ENCODE assay signal across 1 cellular context in genomic region chr1:28518745-28519341, GRCh38.
TF ChIP-seq lines count a peak whose summit lies in the region.

No MANE protein-coding gene starts in this region.

TF ChIP-seq in K562, 482 proteins besides CTCF, POLR2A, EP300 and RAD21 (continued from another document and continues in another):
- peak; percentile 93 for TF ChIP-seq MGA (IDR thresholded peaks at IDR 0.05)
- peak; percentile 52; the same call in 1 of the 2 replicates for TF ChIP-seq SMARCE1 (IDR thresholded peaks at IDR 0.05)
- no peak for TF ChIP-seq PHF21A (IDR thresholded peaks at IDR 0.05; ENCODE audit: borderline replicate concordance, low read depth)
- no peak for TF ChIP-seq FOXM1 (IDR thresholded peaks at IDR 0.05; ENCODE audit: low read depth)
- peak; percentile 83; the same call in 1 of the 2 replicates for TF ChIP-seq FOXM1 (CRISPR knock-in tag; IDR thresholded peaks at IDR 0.05; ENCODE audit: low read depth)
- TF ChIP-seq KLF1 (tag; IDR thresholded peaks at IDR 0.05): peak; percentile 17; the same call in 1 of the 2 replicates
- TF ChIP-seq STAT5A (IDR thresholded peaks at IDR 0.05; ENCODE audit: borderline replicate concordance, low read length): no peak
- TF ChIP-seq, protein P1, sequence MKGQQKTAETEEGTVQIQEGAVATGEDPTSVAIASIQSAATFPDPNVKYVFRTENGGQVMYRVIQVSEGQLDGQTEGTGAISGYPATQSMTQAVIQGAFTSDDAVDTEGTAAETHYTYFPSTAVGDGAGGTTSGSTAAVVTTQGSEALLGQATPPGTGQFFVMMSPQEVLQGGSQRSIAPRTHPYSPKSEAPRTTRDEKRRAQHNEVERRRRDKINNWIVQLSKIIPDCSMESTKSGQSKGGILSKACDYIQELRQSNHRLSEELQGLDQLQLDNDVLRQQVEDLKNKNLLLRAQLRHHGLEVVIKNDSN (CRISPR knock-in tag; IDR thresholded peaks at IDR 0.05): peak; percentile 70
- 0 out of 2 replicates have a peak, but pooled peaks have one; percentile 6 for TF ChIP-seq MECOM (CRISPR knock-in tag; IDR thresholded peaks at IDR 0.05)
- TF ChIP-seq ATF1 (CRISPR knock-in tag; IDR thresholded peaks at IDR 0.05): no peak
- TF ChIP-seq ATF1 (tag; IDR thresholded peaks at IDR 0.05): peak; percentile 90
- TF ChIP-seq POLR3G (IDR thresholded peaks at IDR 0.05; ENCODE audit: extremely low read depth, insufficient read length, insufficient replicate concordance): no peak
- 0 out of 2 replicates have a peak, but pooled peaks have one; percentile 37 for TF ChIP-seq TOE1 (IDR thresholded peaks at IDR 0.05; ENCODE audit: borderline replicate concordance)
- TF ChIP-seq TOE1 (CRISPR knock-in tag; IDR thresholded peaks at IDR 0.05; ENCODE audit: borderline replicate concordance, low read depth): peak; percentile 43; the same call in 1 of the 2 replicates
- 0 out of 2 replicates have a peak, but pooled peaks have one; percentile 23 for TF ChIP-seq XRCC5 (IDR thresholded peaks at IDR 0.05; ENCODE audit: low read depth, low read length)
- no peak for TF ChIP-seq DMBX1 (CRISPR knock-in tag; IDR thresholded peaks at IDR 0.05; ENCODE audit: borderline replicate concordance)
- peak; percentile 83 for TF ChIP-seq NR2C1 (IDR thresholded peaks at IDR 0.05)
- peak; percentile 86 for TF ChIP-seq NR2C1 (tag; IDR thresholded peaks at IDR 0.05)
- TF ChIP-seq RBM15 (IDR thresholded peaks at IDR 0.05; ENCODE audit: insufficient read depth, low read length): no peak
- no peak for TF ChIP-seq LEF1 (IDR thresholded peaks at IDR 0.05)
- TF ChIP-seq SRSF1 (IDR thresholded peaks at IDR 0.05; ENCODE audit: low read depth, low read length): no peak
- TF ChIP-seq MAFG (tag; conservative IDR thresholded peaks at IDR 0.05): 0 out of 2 replicates have a peak, but pooled peaks have one; percentile 16
- TF ChIP-seq HSF4 (CRISPR knock-in tag; IDR thresholded peaks at IDR 0.05; ENCODE audit: borderline replicate concordance): no peak
- no peak for TF ChIP-seq SIRT6 (IDR thresholded peaks at IDR 0.05; ENCODE audit: low read depth, low read length)
- TF ChIP-seq EZH2 (IDR thresholded peaks at IDR 0.05; ENCODE audit: borderline replicate concordance, low read depth, low read length): no peak
- TF ChIP-seq MAFK (IDR thresholded peaks at IDR 0.05; ENCODE audit: low read length): 0 out of 2 replicates have a peak, but pooled peaks have one; percentile 4
- TF ChIP-seq, protein P2, sequence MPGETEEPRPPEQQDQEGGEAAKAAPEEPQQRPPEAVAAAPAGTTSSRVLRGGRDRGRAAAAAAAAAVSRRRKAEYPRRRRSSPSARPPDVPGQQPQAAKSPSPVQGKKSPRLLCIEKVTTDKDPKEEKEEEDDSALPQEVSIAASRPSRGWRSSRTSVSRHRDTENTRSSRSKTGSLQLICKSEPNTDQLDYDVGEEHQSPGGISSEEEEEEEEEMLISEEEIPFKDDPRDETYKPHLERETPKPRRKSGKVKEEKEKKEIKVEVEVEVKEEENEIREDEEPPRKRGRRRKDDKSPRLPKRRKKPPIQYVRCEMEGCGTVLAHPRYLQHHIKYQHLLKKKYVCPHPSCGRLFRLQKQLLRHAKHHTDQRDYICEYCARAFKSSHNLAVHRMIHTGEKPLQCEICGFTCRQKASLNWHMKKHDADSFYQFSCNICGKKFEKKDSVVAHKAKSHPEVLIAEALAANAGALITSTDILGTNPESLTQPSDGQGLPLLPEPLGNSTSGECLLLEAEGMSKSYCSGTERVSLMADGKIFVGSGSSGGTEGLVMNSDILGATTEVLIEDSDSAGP (CRISPR knock-in tag; IDR thresholded peaks at IDR 0.05): 0 out of 2 replicates have a peak, but pooled peaks have one; percentile 8
- no peak for TF ChIP-seq MED1 (CRISPR knock-in tag; IDR thresholded peaks at IDR 0.05; ENCODE audit: borderline replicate concordance)
- TF ChIP-seq GTF3C2 (IDR thresholded peaks at IDR 0.05; ENCODE audit: borderline replicate concordance, extremely low read depth, insufficient read length): no peak
- TF ChIP-seq NFE2 (IDR thresholded peaks at IDR 0.05; ENCODE audit: low read depth): peak; percentile 65
- no peak for TF ChIP-seq ZNF507 (tag; conservative IDR thresholded peaks at IDR 0.05)
- TF ChIP-seq SMARCA5 (IDR thresholded peaks at IDR 0.05): peak; percentile 43; the same call in 1 of the 2 replicates
- 0 out of 2 replicates have a peak, but pooled peaks have one; percentile 22 for TF ChIP-seq TAF7 (tag; IDR thresholded peaks at IDR 0.05)
- TF ChIP-seq, protein P3, sequence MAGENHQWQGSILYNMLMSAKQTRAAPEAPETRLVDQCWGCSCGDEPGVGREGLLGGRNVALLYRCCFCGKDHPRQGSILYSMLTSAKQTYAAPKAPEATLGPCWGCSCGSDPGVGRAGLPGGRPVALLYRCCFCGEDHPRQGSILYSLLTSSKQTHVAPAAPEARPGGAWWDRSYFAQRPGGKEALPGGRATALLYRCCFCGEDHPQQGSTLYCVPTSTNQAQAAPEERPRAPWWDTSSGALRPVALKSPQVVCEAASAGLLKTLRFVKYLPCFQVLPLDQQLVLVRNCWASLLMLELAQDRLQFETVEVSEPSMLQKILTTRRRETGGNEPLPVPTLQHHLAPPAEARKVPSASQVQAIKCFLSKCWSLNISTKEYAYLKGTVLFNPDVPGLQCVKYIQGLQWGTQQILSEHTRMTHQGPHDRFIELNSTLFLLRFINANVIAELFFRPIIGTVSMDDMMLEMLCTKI (IDR thresholded peaks at IDR 0.05; ENCODE audit: partially characterized antibody): no peak
- TF ChIP-seq MYBL2 (IDR thresholded peaks at IDR 0.05; ENCODE audit: low read depth): peak; percentile 8; the same call in 1 of the 2 replicates
- no peak for TF ChIP-seq MYBL2 (CRISPR knock-in tag; IDR thresholded peaks at IDR 0.05; ENCODE audit: borderline replicate concordance)
- TF ChIP-seq, protein P4, sequence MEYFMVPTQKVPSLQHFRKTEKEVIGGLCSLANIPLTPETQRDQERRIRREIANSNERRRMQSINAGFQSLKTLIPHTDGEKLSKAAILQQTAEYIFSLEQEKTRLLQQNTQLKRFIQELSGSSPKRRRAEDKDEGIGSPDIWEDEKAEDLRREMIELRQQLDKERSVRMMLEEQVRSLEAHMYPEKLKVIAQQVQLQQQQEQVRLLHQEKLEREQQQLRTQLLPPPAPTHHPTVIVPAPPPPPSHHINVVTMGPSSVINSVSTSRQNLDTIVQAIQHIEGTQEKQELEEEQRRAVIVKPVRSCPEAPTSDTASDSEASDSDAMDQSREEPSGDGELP (CRISPR knock-in tag; IDR thresholded peaks at IDR 0.05; ENCODE audit: borderline replicate concordance): peak; percentile 41; the same call in 1 of the 2 replicates
- peak; percentile 52; the same call in 1 of the 2 replicates for TF ChIP-seq RNF2 (IDR thresholded peaks at IDR 0.05)
- no peak for TF ChIP-seq TARDBP (IDR thresholded peaks at IDR 0.05)
- TF ChIP-seq PKNOX1 (IDR thresholded peaks at IDR 0.05): peak; percentile 35; the same call in 1 of the 2 replicates
- TF ChIP-seq ZNF232 (CRISPR knock-in tag; IDR thresholded peaks at IDR 0.05): no peak
